23 cellular contexts compared by ENCODE assay signal in the genomic region with DNA sequence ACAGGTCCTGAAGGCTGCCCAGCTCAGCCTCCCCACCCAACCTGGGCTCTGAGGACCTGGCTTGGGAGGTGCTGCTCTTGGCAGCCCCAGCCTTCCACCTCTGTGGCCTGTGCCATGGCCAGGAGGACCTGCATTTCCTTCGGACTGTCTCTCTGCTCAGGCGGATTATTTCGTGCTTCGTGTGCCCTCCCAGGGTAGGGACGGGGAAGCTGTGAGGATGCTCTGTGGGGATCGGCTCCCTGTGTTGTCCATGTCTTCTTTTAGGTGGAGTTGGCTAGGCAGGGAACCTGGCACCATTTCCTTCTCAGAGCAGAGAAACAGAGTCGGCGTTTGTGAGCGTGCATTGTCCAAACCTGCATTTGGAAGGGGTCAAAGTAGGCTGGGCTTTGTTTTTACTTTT. TPM values are rescaled to one million over a fixed set of nuclear protein-coding genes. Genes with fewer than 3 reads are reported as not detected.
A peak's percentile ranks its signal among the peaks of the same experiment; 100 is the strongest.
DNase-seq lines count a peak whose midpoint lies in the region; ATAC-seq, FAIRE-seq and TF ChIP-seq lines count a peak whose summit lies in the region.
"Had no signal": no experiment of that assay in that cellular context is flagged by ENCODE, and none has a peak within 500 bp of the region (broad histone marks: within the 10 kb centered on the region; RNA-seq: fewer than 3 reads in every experiment).

No MANE protein-coding gene starts in this region.

- peaks cover 13% of the 10 kb centered on the region for H3K36me3 Mint-ChIP-seq in activated T-cell treated with anti-CD3 and anti-CD28 coated beads, Interleukin-2, amount 50 U/mL, for 24 hours (ENCODE audit: low read depth)
- peaks cover 2% of the 10 kb centered on the region for H3K36me3 Mint-ChIP-seq in activated T-cell treated with anti-CD3 and anti-CD28 coated beads, Interleukin-2, amount 50 U/mL, for 4 hours (ENCODE audit: insufficient read depth)
- H3K36me3 Mint-ChIP-seq in H9 (ENCODE audit: insufficient read depth in 1 of 3, low read depth in 3 of 3), result peaks cover 0 to 6% (median 0%) of the 10 kb centered on the region in 3 experiments; a peak in 2 of 7 replicates

- no CpG with 5 or more reads among the region's 9 CpGs for WGBS in H9 (ENCODE audit: extremely low coverage, insufficient read length, low lambda C conversion rate)
- WGBS in K562 (ENCODE audit: insufficient coverage, low coverage, missing lambda C conversion rate), result 91% methylated on average over 9 of the region's 9 CpGs
- 80 to 99% methylated on average over 1 to 9 of the region's 9 CpGs for WGBS in transverse colon (ENCODE audit: low coverage in 1 of 2), 2 donors

- no peak overlapping the region for H3T11ph ChIP-seq in H9 (ENCODE audit: low read length)

- in situ Hi-C loops in K562 (cut with MboI) (no loop called here), gastrocnemius medialis (cut with MboI; ENCODE audit: low sequenced_read_pairs in 4 of 4) (no loop called here), transverse colon (cut with MboI; ENCODE audit: low pct_ligation_motif_present in 1 of 4, low pct_unique_long_range_greater_than_20kb in 1 of 4, low sequenced_read_pairs in 3 of 4) (no loop called here)

- H4K20me1 ChIP-seq in H9 (ENCODE audit: control insufficient read depth, insufficient read depth, insufficient read length) (no peaks in the 10 kb centered on the region), K562 (replicated peaks; ENCODE audit: control insufficient read depth, insufficient read depth, low read length) (peaks cover 86% of the 10 kb centered on the region)

- H3K23me2 ChIP-seq in H9 (ENCODE audit: insufficient read length, low read depth, low read length, poor library complexity, severe bottlenecking), result no peaks in the 10 kb centered on the region

- H3K27me3 Mint-ChIP-seq in activated T-cell treated with anti-CD3 and anti-CD28 coated beads, Interleukin-2, amount 50 U/mL, for 24 hours, result no peaks in the 10 kb centered on the region
- H3K27me3 Mint-ChIP-seq in activated T-cell treated with anti-CD3 and anti-CD28 coated beads, Interleukin-2, amount 50 U/mL, for 4 hours (ENCODE audit: low read depth), result no peaks in the 10 kb centered on the region
- no peaks in the 10 kb centered on the region for H3K27me3 Mint-ChIP-seq in H9 (ENCODE audit: low read depth)
- H3K27me3 Mint-ChIP-seq: naive thymus-derived CD8-positive, alpha-beta T cell had no signal

- no peaks in the 10 kb centered on the region for H3K9me3 ChIP-seq in H9 (ENCODE audit: control insufficient read depth, low read depth, low read length)
- H3K9me3 ChIP-seq in K562 (replicated peaks; ENCODE audit: control insufficient read depth, insufficient read depth, low read depth, low read length), result no peaks in the 10 kb centered on the region
- no peaks in the 10 kb centered on the region for H3K9me3 ChIP-seq in gastrocnemius medialis
- no peaks in the 10 kb centered on the region for H3K9me3 ChIP-seq in transverse colon
- H3K9me3 ChIP-seq: breast epithelium, Caco-2, pancreas had no signal

- no peak overlapping the region for H2BK5ac ChIP-seq in H9 (ENCODE audit: insufficient read length, low read length)

- peak overlapping the region; percentile 31; the same call in 1 of the 2 replicates for H3K14ac ChIP-seq in H9 (ENCODE audit: insufficient read depth, low read length)

- peaks cover 46% of the 10 kb centered on the region for H3K9me1 ChIP-seq in K562 (ENCODE audit: control insufficient read depth, insufficient read depth, low read length)

- H3K4me1 ChIP-seq in H9 (ENCODE audit: insufficient read depth, low read length), result peaks cover 7% of the 10 kb centered on the region; the same call in 1 of the 2 replicates
- H3K4me1 ChIP-seq in K562 (replicated peaks in 1 of 2; ENCODE audit: control insufficient read depth in 2 of 2, insufficient read depth in 2 of 2, low read length in 2 of 2), result peaks cover 38 to 41% of the 10 kb centered on the region in 2 experiments
- H3K4me1 ChIP-seq in gastrocnemius medialis, result peaks cover 46 to 55% of the 10 kb centered on the region in 2 donors
- H3K4me1 ChIP-seq in transverse colon, result peaks cover 20 to 57% (median 30%) of the 10 kb centered on the region in 4 donors

- intact Hi-C loops in K562 (cut with micrococcal nuclease) (no loop called here), gastrocnemius medialis (cut with DNase I; ENCODE audit: low total_unique reads) (no loop called here), transverse colon (cut with DNase I; ENCODE audit: low total_unique reads) (no loop called here)

- H4K91ac ChIP-seq in H9 (ENCODE audit: insufficient read length, low read depth, low read length), result no peak overlapping the region

- no peak overlapping the region for H3K23ac ChIP-seq in H9 (ENCODE audit: insufficient read length, low read depth, low read length)

- DNase-seq in activated T-cell treated with anti-CD3 and anti-CD28 coated beads, Interleukin-2, amount 50 U/mL, for 24 hours, result no peak
- no peak for DNase-seq in activated T-cell treated with anti-CD3 and anti-CD28 coated beads, Interleukin-2, amount 50 U/mL, for 4 hours
- DNase-seq in H9, result no peak
- DNase-seq in K562 (ENCODE audit: extremely low read depth in 1 of 4, low spot score in 3 of 4), result peak in 3 of 4 experiments; percentile 55 to 66 (median 62)
- DNase-seq in gastrocnemius medialis, result no peak
- DNase-seq in transverse colon, result no peak
- DNase-seq in inferior parietal cortex (ENCODE audit: extremely low spot score), result no peak
- no peak for DNase-seq in DMS79 (lab: John Stamatoyannopoulos, UW)
- DNase-seq: AML-193; Caco-2; effector memory CD4-positive, alpha-beta T cell; HFFc6; Karpas-422; mesenchymal stem cell; NCI-H1694 treated with DMSO at 0.1 percent for 48 hours; NCI-H526 treated with DMSO at 0.1 percent for 48 hours; SHP77 had no signal

- no peak overlapping the region for H3K18ac ChIP-seq in H9 (ENCODE audit: insufficient read length, low read depth, low read length)

- no peak overlapping the region for H2BK20ac ChIP-seq in H9 (ENCODE audit: low read depth, low read length, poor library complexity, severe bottlenecking)

- no peak for ATAC-seq in activated T-cell treated with anti-CD3 and anti-CD28 coated beads, Interleukin-2, amount 50 U/mL, for 4 hours
- ATAC-seq in K562 (no peak), gastrocnemius medialis (no peak)
- ATAC-seq: naive thymus-derived CD8-positive, alpha-beta T cell; sciatic nerve had no signal

- TSS peak; percentile 5 for BruUV-seq in K562 (replicated peaks; lab: Mats Ljungman, UMichigan)

- no peak for TF ChIP-seq RAD21 in K562 (CRISPR knock-in tag; conservative IDR thresholded peaks at IDR 0.05 in 1 of 2, IDR thresholded peaks at IDR 0.05 in 1 of 2)

- peaks cover 81% of the 10 kb centered on the region for H3K4me1 Mint-ChIP-seq in activated T-cell treated with anti-CD3 and anti-CD28 coated beads, Interleukin-2, amount 50 U/mL, for 24 hours (ENCODE audit: low read depth)
- H3K4me1 Mint-ChIP-seq in activated T-cell treated with anti-CD3 and anti-CD28 coated beads, Interleukin-2, amount 50 U/mL, for 4 hours (ENCODE audit: low read depth), result peaks cover 77% of the 10 kb centered on the region
- H3K4me1 Mint-ChIP-seq in H9, result peaks cover 53 to 56% of the 10 kb centered on the region in 2 experiments

- H2BK120ac ChIP-seq in H9 (ENCODE audit: low read depth, low read length, poor library complexity, severe bottlenecking), result no peak overlapping the region

- H3K27ac ChIP-seq in H9 (ENCODE audit: insufficient read length, low read depth, low read length), result no peak overlapping the region
- no peak overlapping the region for H3K27ac ChIP-seq in K562 (ENCODE audit: extremely low read depth, low read depth, low read length)
- peak overlapping the region in 3 of 4 donors; percentile 40 to 56 (median 50) for H3K27ac ChIP-seq in gastrocnemius medialis
- H3K27ac ChIP-seq in transverse colon, result no peak overlapping the region

- H2AFZ ChIP-seq in H9 (ENCODE audit: low read length) (no peak overlapping the region), K562 (ENCODE audit: low read depth, low read length) (no peak overlapping the region)

- POLR2A ChIA-PET in K562 (lab: Yijun Ruan, JAX), result interaction anchor here (0.7 to 86.5 kb wide), 8 partner anchors 14 to 737 kb away, joined by 3 to 3476 read pairs (median 4); a partner anchor contains a TSS

- no peak overlapping the region for H3K56ac ChIP-seq in H9 (ENCODE audit: insufficient read length, low read depth, low read length)

- no peaks in the 10 kb centered on the region for H3K27me3 ChIP-seq in H9 (ENCODE audit: insufficient read depth, low read length)
- H3K27me3 ChIP-seq in K562 (ENCODE audit: control insufficient read depth in 2 of 2, insufficient read depth in 2 of 2, low read length in 2 of 2), result no peaks in the 10 kb centered on the region
- H3K27me3 ChIP-seq in gastrocnemius medialis, result peaks cover 9 to 21% (median 21%) of the 10 kb centered on the region in 3 donors
- no peaks in the 10 kb centered on the region for H3K27me3 ChIP-seq in transverse colon
- H3K27me3 ChIP-seq: breast epithelium, pancreas had no signal

- TF ChIP-seq POLR2A in K562 (conservative IDR thresholded peaks at IDR 0.05) (no peak), gastrocnemius medialis (IDR thresholded peaks at IDR 0.05) (no peak), transverse colon (IDR thresholded peaks at IDR 0.05) (no peak)

- H4K5ac ChIP-seq in H9 (ENCODE audit: insufficient read length, low read depth, low read length), result no peak overlapping the region

- H3K4ac ChIP-seq in H9 (ENCODE audit: low read depth, low read length), result no peak overlapping the region

- TF ChIP-seq CTCF in H9 (conservative IDR thresholded peaks at IDR 0.05), result no peak
- TF ChIP-seq CTCF in K562 (IDR thresholded peaks at IDR 0.05 in 2 of 3, conservative IDR thresholded peaks at IDR 0.05 in 1 of 3; ENCODE audit: insufficient read depth in 2 of 3, low read depth in 1 of 3, low read length in 3 of 3), result no peak
- no peak for TF ChIP-seq CTCF in gastrocnemius medialis (IDR thresholded peaks at IDR 0.05 in 4 of 5, conservative IDR thresholded peaks at IDR 0.05 in 1 of 5)
- TF ChIP-seq CTCF in transverse colon (IDR thresholded peaks at IDR 0.05), result no peak

- peak overlapping the region; percentile 98 for H3K27ac Mint-ChIP-seq in activated T-cell treated with anti-CD3 and anti-CD28 coated beads, Interleukin-2, amount 50 U/mL, for 24 hours
- peak overlapping the region in 1 of 3 experiments; percentile 26; a peak in 1 of 7 replicates for H3K27ac Mint-ChIP-seq in H9

- no peak overlapping the region for H2BK15ac ChIP-seq in H9 (ENCODE audit: low read depth, low read length)

- H3K79me1 ChIP-seq in H9 (ENCODE audit: insufficient read depth, low read depth, low read length, poor library complexity, severe bottlenecking), result peaks cover 21% of the 10 kb centered on the region

- no peak for FAIRE-seq in K562 (lab: Jason Lieb, UNC)
- FAIRE-seq: colon, HTR-8/SVneo, pancreas had no signal

- H3K9me3 Mint-ChIP-seq in activated T-cell treated with anti-CD3 and anti-CD28 coated beads, Interleukin-2, amount 50 U/mL, for 24 hours, result no peaks in the 10 kb centered on the region
- no peaks in the 10 kb centered on the region for H3K9me3 Mint-ChIP-seq in activated T-cell treated with anti-CD3 and anti-CD28 coated beads, Interleukin-2, amount 50 U/mL, for 4 hours
- no peaks in the 10 kb centered on the region for H3K9me3 Mint-ChIP-seq in H9
- H3K9me3 Mint-ChIP-seq: HFFc6; naive thymus-derived CD8-positive, alpha-beta T cell had no signal

- H3K4me3 Mint-ChIP-seq in activated T-cell treated with anti-CD3 and anti-CD28 coated beads, Interleukin-2, amount 50 U/mL, for 24 hours, result no peak overlapping the region
- H3K4me3 Mint-ChIP-seq in activated T-cell treated with anti-CD3 and anti-CD28 coated beads, Interleukin-2, amount 50 U/mL, for 4 hours, result no peak overlapping the region
- no peak overlapping the region for H3K4me3 Mint-ChIP-seq in H9

- TF ChIP-seq EP300 in K562 (IDR thresholded peaks at IDR 0.05; ENCODE audit: low read length) (no peak), transverse colon (IDR thresholded peaks at IDR 0.05; ENCODE audit: low read depth) (no peak)

- H3K36me3 ChIP-seq in K562 (ENCODE audit: control insufficient read depth, insufficient read depth, low read length) (peaks cover 11% of the 10 kb centered on the region; the same call in 1 of the 3 replicates), gastrocnemius medialis (no peaks in the 10 kb centered on the region), transverse colon (no peaks in the 10 kb centered on the region)
- H3K36me3 ChIP-seq: breast epithelium, pancreas had no signal

- H3K4me2 ChIP-seq in H9 (ENCODE audit: insufficient read depth, insufficient read length, low read length) (no peak overlapping the region), K562 (ENCODE audit: insufficient read depth, low read length) (no peak overlapping the region)

- H4K8ac ChIP-seq in H9 (replicated peaks; ENCODE audit: insufficient read length, low read depth, low read length), result no peak overlapping the region

- no peak overlapping the region for H2BK12ac ChIP-seq in H9 (ENCODE audit: insufficient read length, low read depth, low read length)

- CTCF ChIA-PET in K562 (lab: Yijun Ruan, JAX; ENCODE audit: low intra/inter-chr PET ratio), result interaction anchor here (0.6 kb wide), 1 partner anchor 1104 kb away, joined by 3 read pairs; no protein-coding TSS in a partner anchor

- H3K79me2 ChIP-seq in H9 (ENCODE audit: insufficient read depth, low read length), result peaks cover 46% of the 10 kb centered on the region
- peaks cover 92% of the 10 kb centered on the region for H3K79me2 ChIP-seq in K562 (ENCODE audit: control insufficient read depth, insufficient read depth, low read length)

- no peak overlapping the region for H3K4me3 ChIP-seq in K562
- H3K4me3 ChIP-seq in gastrocnemius medialis, result no peak overlapping the region
- no peak overlapping the region for H3K4me3 ChIP-seq in transverse colon
- H3K4me3 ChIP-seq: breast epithelium, pancreas had no signal

- H3K9ac ChIP-seq in H9 (ENCODE audit: extremely low read depth, insufficient read length, low read length), result no peak overlapping the region
- H3K9ac ChIP-seq in K562 (ENCODE audit: insufficient read depth in 1 of 2, low read depth in 2 of 2, low read length in 2 of 2), result peak overlapping the region in 1 of 2 experiments; percentile 31; a peak in 2 of 4 replicates

- H2AK5ac ChIP-seq in H9 (ENCODE audit: insufficient read length, low read length), result no peak overlapping the region

RNA-seq across cellular contexts. Expression of a gene that starts 34.1 kb away (rescaled TPM):
- 10 to 100 TPM; 58.2 to 63.1 (median 61.3) TPM for total RNA-seq in activated T-cell treated with anti-CD3 and anti-CD28 coated beads, Interleukin-2, amount 50 U/mL, for 4 hours
- total RNA-seq in H9 (2021) (77.0 and 81.6 TPM in 2 replicates), K562 (2014; rRNA removed) (81.7 and 100 TPM in 2 replicates), K562 (2014; rRNA removed; fragmentation: Illumina TruSeq; extraction: Trizol) (27.5 and 45.6 TPM in 2 replicates), K562 (2015; rRNA removed; fragmentation: Illumina TruSeq; extraction: Trizol) (65.7 and 68.4 TPM in 2 replicates), K562 (2021) (144 and 150 TPM in 2 replicates), gastrocnemius medialis (10 to 100 TPM; 10.3 to 13.0 (median 12.4) TPM), transverse colon (100 to 1,000 TPM in 2 of 4 donors, 10 to 100 TPM in 2; 36.9 to 514 (median 91.0) TPM)
- total RNA-seq in K562 (2011; cell fraction: chromatin; rRNA removed; ENCODE audit: low replicate concordance), result 234 and 446 TPM in 2 replicates
- 279 and 314 TPM in 2 replicates for total RNA-seq in K562 (2011; cell fraction: nucleolus; rRNA removed)
- 196 and 222 TPM in 2 replicates for total RNA-seq in K562 (2011; cell fraction: nucleoplasm; rRNA removed)
- polyA plus RNA-seq in K562 (2011; rRNA removed) (20.9 and 36.8 TPM in 2 replicates), K562 (2014; fragmentation: Illumina TruSeq; extraction: Trizol) (45.8 and 60.4 TPM in 2 replicates), K562 (2014; fragmentation: Nextera tagmentation; extraction: Ambion mirVana) (under 1 TPM; 0.41 to 0.70 TPM), K562 (2014; rRNA removed) (34.9 and 36.1 TPM in 2 replicates)
- 26.4 and 31.1 TPM in 2 replicates for polyA plus RNA-seq in K562 (2011; cell fraction: cytosol; rRNA removed)
- 57.9 and 76.9 TPM in 2 replicates for polyA plus RNA-seq in K562 (2011; cell fraction: nucleus; rRNA removed)
- 73.9 and 75.3 TPM in 2 replicates for polyA plus RNA-seq in K562 (2012)
- polyA minus RNA-seq in K562 (2011; rRNA and poly(A)+ RNA removed), result 113 and 124 TPM in 2 replicates
- 132 and 181 TPM in 2 replicates for polyA minus RNA-seq in K562 (2011; cell fraction: cytosol; rRNA and poly(A)+ RNA removed)
- polyA minus RNA-seq in K562 (2011; cell fraction: nucleus; rRNA and poly(A)+ RNA removed), result 138 and 300 TPM in 2 replicates

Comparison
In these comparisons a context has a peak if more than half of its experiments do, and no peak if none do; other contexts are left out.
1. DNase-seq: peak in K562 (3 of 4); none in activated T-cell treated with anti-CD3 and anti-CD28 coated beads, Interleukin-2, amount 50 U/mL, for 24 hours (single experiment), activated T-cell treated with anti-CD3 and anti-CD28 coated beads, Interleukin-2, amount 50 U/mL, for 4 hours (single experiment), H9 (single experiment), gastrocnemius medialis (0 of 2), transverse colon (single experiment), inferior parietal cortex (single experiment) and DMS79 (single experiment).
2. H3K27ac ChIP-seq: peak in gastrocnemius medialis (3 of 4); none in H9 (single experiment), K562 (single experiment) and transverse colon (0 of 4).